Comparison of ENCODE assay signal across 1 cellular context in genomic region chr2:17539993-17540812, GRCh38.
A peak's percentile ranks its signal among the peaks of the same experiment; 100 is the strongest.
TF ChIP-seq lines count a peak whose summit lies in the region.

Gene VSNL1, plus strand, starts transcription at chr2:17540696. Its CDS starts 51,379 bp downstream, at chr2:17592075.

TF ChIP-seq in HCT116, 20 proteins besides CTCF, POLR2A, EP300 and RAD21 (continued from another document):
- TF ChIP-seq ZBTB33 (IDR thresholded peaks at IDR 0.05; ENCODE audit: extremely low read depth, insufficient replicate concordance, low read length) (peak; percentile 35), EZH2 (IDR thresholded peaks at IDR 0.05) (no peak), SIN3A (IDR thresholded peaks at IDR 0.05; ENCODE audit: low read depth) (no peak), MAX (IDR thresholded peaks at IDR 0.05) (peak; percentile 88), SRF (IDR thresholded peaks at IDR 0.05; ENCODE audit: low read depth) (no peak), ELF1 (IDR thresholded peaks at IDR 0.05; ENCODE audit: borderline replicate concordance, low read depth) (no peak), CEBPB (IDR thresholded peaks at IDR 0.05; ENCODE audit: low read depth) (no peak), YY1 (IDR thresholded peaks at IDR 0.05; ENCODE audit: extremely low read depth, insufficient replicate concordance, low read depth, low read length) (no peak)
TF ChIP-seq in HCT116: peak in this region for 5.
